1 cellular context compared by ENCODE assay signal in the genomic region with DNA sequence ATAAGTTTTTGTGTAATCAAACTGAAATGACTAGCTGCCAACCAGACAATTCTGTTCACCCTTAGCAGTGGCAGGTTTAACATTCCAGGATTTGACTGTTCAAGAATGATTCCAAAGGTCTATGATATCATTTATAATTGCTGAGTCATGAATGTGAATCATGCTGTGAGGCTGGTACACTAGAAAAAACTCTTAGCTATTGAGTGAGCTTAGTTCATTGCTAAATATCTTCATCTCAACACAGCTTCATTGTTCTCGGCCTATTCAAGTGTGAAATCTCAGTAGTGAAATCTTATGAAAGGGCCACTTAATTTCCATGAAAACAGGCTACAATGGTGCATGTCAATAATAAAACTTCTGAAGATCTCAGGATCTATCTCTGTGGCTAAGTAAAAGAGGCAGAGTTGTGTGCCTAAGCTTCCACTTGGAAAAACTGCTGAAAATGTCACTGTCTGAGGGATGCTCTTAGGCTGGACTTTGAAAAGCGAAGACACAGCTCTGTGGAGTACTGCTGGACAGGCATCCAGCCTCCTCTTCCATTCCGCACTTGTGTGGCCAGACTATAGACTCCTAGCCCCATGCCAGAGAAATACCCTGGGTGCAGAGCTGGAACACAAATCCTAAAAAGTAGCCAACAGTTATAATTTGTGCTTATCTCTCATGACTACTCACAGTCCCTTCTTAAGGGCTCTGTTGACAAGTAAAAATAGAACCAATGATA.
A peak's percentile ranks its signal among the peaks of the same experiment; 100 is the strongest.
TF ChIP-seq lines count a peak whose summit lies in the region.

No MANE protein-coding gene starts in this region.

TF ChIP-seq in GM12878, 131 proteins besides CTCF, POLR2A, EP300 and RAD21:
- TF ChIP-seq BMI1 (IDR thresholded peaks at IDR 0.05; ENCODE audit: borderline replicate concordance) = no peak
- peak; percentile 95 for TF ChIP-seq BACH1 (IDR thresholded peaks at IDR 0.05; ENCODE audit: borderline replicate concordance)
